ENCODE assay signal across 8 cellular contexts in the genomic region with DNA sequence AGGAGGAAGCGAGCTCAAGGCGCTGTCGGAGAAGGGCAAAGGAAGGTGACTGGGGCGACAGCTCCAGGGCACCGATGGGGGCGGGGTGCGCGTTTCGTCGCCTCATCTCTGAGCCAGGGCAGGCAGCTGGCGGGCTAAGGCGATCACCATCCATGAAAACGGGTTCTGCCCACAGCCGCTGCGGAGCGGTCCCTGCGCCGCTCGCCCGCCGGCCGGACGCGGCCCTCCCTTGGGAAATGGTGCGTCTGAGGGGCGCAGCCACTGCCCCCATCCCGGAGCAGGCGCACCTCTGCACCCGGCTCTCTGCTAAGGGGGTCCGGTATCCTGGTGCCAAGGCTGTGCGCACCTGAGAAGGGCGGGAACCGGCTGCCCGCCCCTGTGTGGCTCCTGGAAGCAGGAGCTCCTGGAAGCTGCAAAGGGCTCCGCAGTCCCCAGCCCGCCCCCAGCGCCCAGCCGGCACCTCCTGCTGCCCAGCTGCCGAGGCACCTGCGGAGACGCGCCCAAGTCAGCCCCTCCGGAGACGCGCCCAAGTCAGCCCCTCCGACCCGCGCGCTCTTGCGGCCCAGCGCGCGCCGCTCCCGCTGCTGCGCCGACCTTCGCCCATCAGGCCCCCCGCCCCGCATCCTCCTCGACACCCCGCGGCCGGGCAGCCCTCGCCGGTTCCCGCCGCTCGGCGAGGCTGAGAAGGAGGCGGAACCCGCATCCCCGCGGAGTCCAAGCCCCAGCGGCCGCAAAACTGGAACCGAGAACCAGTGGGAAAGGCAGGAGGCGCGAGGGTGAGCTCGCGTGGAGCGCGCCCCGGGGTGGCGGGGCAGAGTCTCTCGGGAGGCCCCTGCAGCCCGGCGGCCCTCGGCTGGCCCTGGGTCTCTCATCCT. TPM values are rescaled to one million over a fixed set of nuclear protein-coding genes. Genes with fewer than 3 reads are reported as not detected.
DNase-seq lines count a peak whose midpoint lies in the region; ATAC-seq and TF ChIP-seq lines count a peak whose summit lies in the region.

No MANE protein-coding gene starts in this region.

- H3K9me3 Mint-ChIP-seq in CD14-positive monocyte = peaks cover 0 to 17% (median 7%) of the 10 kb centered on the region in 7 donors
- peaks cover 0 to 3% (median 0%) of the 10 kb centered on the region in 11 donors for H3K9me3 Mint-ChIP-seq in naive thymus-derived CD4-positive, alpha-beta T cell
- peaks cover 3% of the 10 kb centered on the region for H3K9me3 Mint-ChIP-seq in stimulated activated memory B cell treated with anti-CD40 and anti-IgM and Interleukin-4, amounts not matched to agents 10 μg/mL and 1 μg/mL and 100 μg/mL, for 72 hours

- peaks cover 6% of the 10 kb centered on the region for H3K4me1 Mint-ChIP-seq in CD14-positive monocyte
- H3K4me1 Mint-ChIP-seq in naive thymus-derived CD4-positive, alpha-beta T cell = peaks cover 0 to 16% (median 8%) of the 10 kb centered on the region in 7 donors
- H3K4me1 Mint-ChIP-seq in stimulated activated memory B cell treated with anti-CD40 and anti-IgM and Interleukin-4, amounts not matched to agents 10 μg/mL and 1 μg/mL and 100 μg/mL, for 72 hours = peaks cover 6% of the 10 kb centered on the region

- intact Hi-C loops in CD14-positive monocyte (cut with micrococcal nuclease) = no loop called here
- intact Hi-C loops in naive thymus-derived CD4-positive, alpha-beta T cell (cut with micrococcal nuclease) = no loop called here

- ATAC-seq in naive thymus-derived CD4-positive, alpha-beta T cell = peak; percentile 20
- no peak for ATAC-seq in GM19452 (IDR thresholded peaks at IDR 0.05; ENCODE audit: unreplicated experiment)
- no peak for ATAC-seq in stimulated activated memory B cell treated with anti-CD40 and anti-IgM and Interleukin-4, amounts not matched to agents 10 μg/mL and 1 μg/mL and 100 μg/mL, for 72 hours

- CTCF ChIA-PET in HEK293T (lab: Yijun Ruan, JAX) = interaction anchor here (0.6 kb wide), 1 partner anchor 54 kb away, joined by 4 read pairs; no protein-coding TSS in a partner anchor
- CTCF ChIA-PET in naive thymus-derived CD4-positive, alpha-beta T cell (lab: Charles Lee) = interaction anchor here (0.6 kb wide), 1 partner anchor 156 kb away, joined by 6 read pairs; no protein-coding TSS in a partner anchor

- H3K9me3 ChIP-seq in naive thymus-derived CD4-positive, alpha-beta T cell (ENCODE audit: control insufficient read depth in 2 of 3, low read length in 3 of 3) = no peaks in the 10 kb centered on the region

- H3K4me1 ChIP-seq in naive thymus-derived CD4-positive, alpha-beta T cell (ENCODE audit: control insufficient read depth in 2 of 2, insufficient read depth in 2 of 2, low read length in 2 of 2) = no peaks in the 10 kb centered on the region

- H3K27me3 ChIP-seq in naive thymus-derived CD4-positive, alpha-beta T cell (ENCODE audit: control insufficient read depth in 2 of 2, insufficient read depth in 2 of 2, low read length in 2 of 2) = peaks cover 3 to 12% of the 10 kb centered on the region in 2 donors

- no peak overlapping the region for H3K27ac ChIP-seq in naive thymus-derived CD4-positive, alpha-beta T cell (ENCODE audit: low read depth, low read length)

- H3K36me3 ChIP-seq in naive thymus-derived CD4-positive, alpha-beta T cell (ENCODE audit: control insufficient read depth in 2 of 3, insufficient read depth in 3 of 3, low read length in 3 of 3) = no peaks in the 10 kb centered on the region

- peak overlapping the region; percentile 79 to 95 for H3K4me3 Mint-ChIP-seq in CD14-positive monocyte
- peak overlapping the region in 4 of 10 donors; percentile 17 to 88 (median 52) for H3K4me3 Mint-ChIP-seq in naive thymus-derived CD4-positive, alpha-beta T cell
- no peak overlapping the region for H3K4me3 Mint-ChIP-seq in stimulated activated memory B cell treated with anti-CD40 and anti-IgM and Interleukin-4, amounts not matched to agents 10 μg/mL and 1 μg/mL and 100 μg/mL, for 72 hours

- no peak overlapping the region for H3K4me3 ChIP-seq in naive thymus-derived CD4-positive, alpha-beta T cell (ENCODE audit: low read length)

- POLR2A ChIA-PET in HEK293T (lab: Yijun Ruan, JAX) = interaction anchor here (0.6 kb wide), 1 partner anchor 34 kb away, joined by 3 read pairs; no protein-coding TSS in a partner anchor
- POLR2A ChIA-PET in naive thymus-derived CD4-positive, alpha-beta T cell (lab: Charles Lee) = no interaction called here

- no peak for TF ChIP-seq CTCF in CD14-positive monocyte (IDR thresholded peaks at IDR 0.05)

- peaks cover 2 to 7% of the 10 kb centered on the region in 2 donors for H3K36me3 Mint-ChIP-seq in CD14-positive monocyte
- peaks cover 0 to 5% (median 0%) of the 10 kb centered on the region in 5 donors for H3K36me3 Mint-ChIP-seq in naive thymus-derived CD4-positive, alpha-beta T cell
- H3K36me3 Mint-ChIP-seq in stimulated activated memory B cell treated with anti-CD40 and anti-IgM and Interleukin-4, amounts not matched to agents 10 μg/mL and 1 μg/mL and 100 μg/mL, for 72 hours = no peaks in the 10 kb centered on the region

- H3K27ac Mint-ChIP-seq in CD14-positive monocyte = no peak overlapping the region
- H3K27ac Mint-ChIP-seq in naive thymus-derived CD4-positive, alpha-beta T cell = no peak overlapping the region
- no peak overlapping the region for H3K27ac Mint-ChIP-seq in stimulated activated memory B cell treated with anti-CD40 and anti-IgM and Interleukin-4, amounts not matched to agents 10 μg/mL and 1 μg/mL and 100 μg/mL, for 72 hours

- H3K27me3 Mint-ChIP-seq in CD14-positive monocyte (ENCODE audit: low read depth in 3 of 3) = peaks cover 64 to 88% (median 73%) of the 10 kb centered on the region in 3 donors
- H3K27me3 Mint-ChIP-seq in naive thymus-derived CD4-positive, alpha-beta T cell = peaks cover 62 to 75% (median 70%) of the 10 kb centered on the region in 5 donors
- H3K27me3 Mint-ChIP-seq in stimulated activated memory B cell treated with anti-CD40 and anti-IgM and Interleukin-4, amounts not matched to agents 10 μg/mL and 1 μg/mL and 100 μg/mL, for 72 hours = peaks cover 82% of the 10 kb centered on the region

- DNase-seq in CD14-positive monocyte (ENCODE audit: low spot score) (no peak), HEK293T (ENCODE audit: extremely low spot score) (no peak), dermis blood vessel endothelial cell (peak; percentile 3), GM19238 (ENCODE audit: insufficient read length, low spot score) (no peak), NK-92 (lab: John Stamatoyannopoulos, UW; ENCODE audit: unreplicated experiment) (no peak)
- DNase-seq in naive thymus-derived CD4-positive, alpha-beta T cell = no peak

TF ChIP-seq in HEK293T, 16 proteins besides CTCF, POLR2A, EP300 and RAD21:
- 0 out of 2 replicates have a peak, but pooled peaks have one; percentile 75 for TF ChIP-seq L3MBTL2 (conservative IDR thresholded peaks at IDR 0.05)
- no peak for TF ChIP-seq ELF4 (IDR thresholded peaks at IDR 0.05)

RNA-seq across cellular contexts. Expression of a gene that starts 0.8 kb away (rescaled TPM):
- 1 to 10 TPM in 1 of 2 donors, under 1 TPM in 1; 0.43 to 1.3 TPM for polyA plus RNA-seq in CD14-positive monocyte
- total RNA-seq in dermis blood vessel endothelial cell = not detected in 2 replicates
- under 1 TPM in 1 of 5 experiments, not detected in 4; 0.22 TPM for total RNA-seq in naive thymus-derived CD4-positive, alpha-beta T cell
- not detected for polyA plus RNA-seq in naive thymus-derived CD4-positive, alpha-beta T cell
